ENCODE assay signal across 1 cellular context in genomic region chr7:102973096-102973802, GRCh38.
TF ChIP-seq lines count a peak whose summit lies in the region.

No MANE protein-coding gene starts in this region.

TF ChIP-seq in K562, 482 proteins besides CTCF, POLR2A, EP300 and RAD21 (continued from another document and continues in another):
- TF ChIP-seq HMBOX1 (IDR thresholded peaks at IDR 0.05) (peak; percentile 67), POLR2AphosphoS5 (IDR thresholded peaks at IDR 0.05; ENCODE audit: control insufficient read depth, insufficient read depth, low read depth, low read length) (peak; percentile 91), ATF6 (CRISPR knock-in tag; IDR thresholded peaks at IDR 0.05) (no peak), MTA3 (IDR thresholded peaks at IDR 0.05; ENCODE audit: borderline replicate concordance) (peak; percentile 97), TAF7 (tag; IDR thresholded peaks at IDR 0.05) (peak; percentile 60), CTBP1 (IDR thresholded peaks at IDR 0.05; ENCODE audit: borderline replicate concordance) (peak; percentile 96), ZNF449 (CRISPR knock-in tag; IDR thresholded peaks at IDR 0.05) (0 out of 2 replicates have a peak, but pooled peaks have one; percentile 21), TBP (optimal IDR thresholded peaks at IDR 0.05; ENCODE audit: low read depth, low read length) (peak; percentile 78), L3MBTL2 (IDR thresholded peaks at IDR 0.05) (peak; percentile 97), ARNT (IDR thresholded peaks at IDR 0.05) (peak in 1 of 2 experiments; percentile 95; a peak in 2 of 4 replicates), ZNF584 (CRISPR knock-in tag; IDR thresholded peaks at IDR 0.05; ENCODE audit: low read depth) (peak; percentile 89; the same call in 1 of the 2 replicates), EZH2 (IDR thresholded peaks at IDR 0.05; ENCODE audit: borderline replicate concordance, low read depth, low read length) (no peak), NRF1 (conservative IDR thresholded peaks at IDR 0.05 in 1 of 2, IDR thresholded peaks at IDR 0.05 in 1 of 2) (peak in 1 of 2 experiments; percentile 40; a peak in 2 of 4 replicates), NEUROD1 (IDR thresholded peaks at IDR 0.05; ENCODE audit: borderline replicate concordance, low read depth, low read length, partially characterized antibody) (peak; percentile 47), RCOR1 (IDR thresholded peaks at IDR 0.05; ENCODE audit: borderline replicate concordance in 1 of 2, low read depth in 2 of 2, low read length in 2 of 2) (peak in 1 of 2 experiments; percentile 59; a peak in 2 of 4 replicates), FOXP1 (CRISPR knock-in tag; IDR thresholded peaks at IDR 0.05) (peak; percentile 97), ELF1 (tag; IDR thresholded peaks at IDR 0.05) (peak; percentile 96), IRF9 (tag; IDR thresholded peaks at IDR 0.05) (no peak), BCLAF1 (IDR thresholded peaks at IDR 0.05; ENCODE audit: borderline replicate concordance in 1 of 2, control insufficient read depth in 1 of 2, low read depth in 2 of 2, low read length in 1 of 2) (0 out of 4 replicates have a peak, but pooled peaks of 1 of the 2 experiments have one; percentile 39), CUX1 (CRISPR knock-in tag; IDR thresholded peaks at IDR 0.05) (0 out of 2 replicates have a peak, but pooled peaks have one; percentile 64), FOXP4 (CRISPR knock-in tag; IDR thresholded peaks at IDR 0.05; ENCODE audit: borderline replicate concordance) (0 out of 2 replicates have a peak, but pooled peaks have one; percentile 36), HMGXB4 (CRISPR knock-in tag; IDR thresholded peaks at IDR 0.05) (peak; percentile 62; the same call in 1 of the 2 replicates), ETV1 (tag; conservative IDR thresholded peaks at IDR 0.05; ENCODE audit: low read depth) (peak; percentile 99), GABPB2 (CRISPR knock-in tag; conservative IDR thresholded peaks at IDR 0.05) (no peak), KDM1A (IDR thresholded peaks at IDR 0.05) (peak; percentile 58 to 63; a peak in 3 of 4 replicates), MAFK (IDR thresholded peaks at IDR 0.05; ENCODE audit: low read length) (peak; percentile 93), POLR2AphosphoS2 (IDR thresholded peaks at IDR 0.05; ENCODE audit: low read length) (peak; percentile 34; the same call in 1 of the 2 replicates), CHD4 (IDR thresholded peaks at IDR 0.05; ENCODE audit: insufficient read depth, insufficient replicate concordance, low read depth, low read length, poor library complexity, severe bottlenecking) (no peak), ZNF311 (CRISPR knock-in tag; IDR thresholded peaks at IDR 0.05) (no peak), HDAC8 (tag; IDR thresholded peaks at IDR 0.05) (0 out of 2 replicates have a peak, but pooled peaks have one; percentile 43), ZNF3 (CRISPR knock-in tag; IDR thresholded peaks at IDR 0.05) (no peak)
